Comparison of ENCODE assay signal across 8 cellular contexts in the genomic region with DNA sequence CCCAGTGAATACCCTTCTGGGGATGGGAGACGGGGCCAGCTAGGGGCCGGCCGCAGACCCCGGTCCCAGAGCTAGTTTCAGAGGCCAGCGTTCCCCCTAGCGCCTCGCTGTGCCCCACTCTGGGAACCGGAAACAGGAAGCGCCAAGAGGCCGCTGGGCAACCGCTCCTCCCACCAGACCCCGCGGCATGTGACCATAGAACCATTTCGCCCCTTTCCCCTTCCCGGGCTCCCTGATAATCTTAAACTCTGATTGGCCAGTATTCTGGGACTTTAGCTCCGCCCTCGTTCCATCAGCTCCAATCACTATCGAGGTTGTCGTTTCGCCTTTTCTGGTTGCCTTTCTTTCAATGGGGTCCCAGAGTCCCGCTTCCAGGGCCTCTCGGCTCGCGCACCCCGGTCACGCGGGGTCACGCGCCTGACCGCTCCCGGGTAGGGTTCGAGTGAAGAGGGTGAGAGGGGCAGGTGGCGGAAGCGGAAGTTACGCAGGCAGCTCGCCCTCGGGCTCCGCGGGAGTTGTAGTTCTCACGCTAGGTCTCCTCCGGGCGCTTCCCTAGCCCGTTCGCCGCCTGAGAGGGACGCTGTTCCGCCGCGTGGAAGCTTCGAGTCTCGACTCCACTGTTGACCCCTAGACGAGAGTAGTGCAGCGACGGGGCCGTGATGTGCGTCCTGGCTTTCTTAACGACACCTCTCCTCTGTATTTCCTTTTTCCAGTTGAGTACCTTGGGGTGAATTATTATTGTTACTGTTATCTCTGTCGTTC. TPM values are rescaled to one million over a fixed set of nuclear protein-coding genes. Genes with fewer than 3 reads are reported as not detected.
A peak's percentile ranks its signal among the peaks of the same experiment; 100 is the strongest.
DNase-seq lines count a peak whose midpoint lies in the region; ATAC-seq and TF ChIP-seq lines count a peak whose summit lies in the region.

A gene (minus strand): TSS at position 121 of the 762 bp plus-strand sequence. CDS start 3,241 bp downstream, outside the sequence.

- H3K36me3 ChIP-seq in rectal smooth muscle tissue (ENCODE audit: control insufficient read depth, insufficient read depth, low read length) (peaks cover 7% of the 10 kb centered on the region), aorta (ENCODE audit: control insufficient read depth in 1 of 2, insufficient read depth in 2 of 2, low read length in 1 of 2) (peaks cover 3 to 8% of the 10 kb centered on the region in 2 donors)

- 0% methylated on average over 58 of the region's 58 CpGs for WGBS in aorta, 2 donors

- peak; percentile 60 for TF ChIP-seq CTCF in astrocyte of the cerebellum (IDR thresholded peaks at IDR 0.05; ENCODE audit: low read depth, low read length, missing control alignments)

- in situ Hi-C loops in astrocyte of the cerebellum (cut with HindIII; ENCODE audit: low sequenced_read_pairs) = no loop called here

- no peaks in the 10 kb centered on the region for H3K27me3 ChIP-seq in rectal smooth muscle tissue (ENCODE audit: control insufficient read depth, insufficient read depth, low read length)
- H3K27me3 ChIP-seq in aorta (ENCODE audit: control insufficient read depth in 1 of 2, insufficient read depth in 2 of 2, low read length in 1 of 2) = no peaks in the 10 kb centered on the region

- H3K4me3 ChIP-seq in astrocyte of the cerebellum (ENCODE audit: low read depth, low read length) = peak within 1 kb of the TSS; percentile 92
- H3K4me3 ChIP-seq in rectal smooth muscle tissue (ENCODE audit: low read length) = peak within 1 kb of the TSS; percentile 62
- H3K4me3 ChIP-seq in aorta (ENCODE audit: low read length in 2 of 2) = peak within 1 kb of the TSS; percentile 96 to 97

- H3K9ac ChIP-seq in rectal smooth muscle tissue (ENCODE audit: low read length) = peak within 1 kb of the TSS; percentile 60

- intact Hi-C loops in aorta (cut with DNase I) = loop anchor here (1.0 to 5.0 kb wide), 4 partner anchors 35 to 98 kb away; a partner anchor contains a TSS

- ATAC-seq in GM18508 (IDR thresholded peaks at IDR 0.05; ENCODE audit: insufficient read depth, unreplicated experiment) (peak; percentile 78), HG03025 (IDR thresholded peaks at IDR 0.05; ENCODE audit: low FRiP score, unreplicated experiment) (peak; percentile 89), aorta (ENCODE audit: low FRiP score) (peak; percentile 97)

- no peaks in the 10 kb centered on the region for H3K9me3 ChIP-seq in aorta (ENCODE audit: control insufficient read depth, low read length)

- peaks cover 9% of the 10 kb centered on the region for H3K4me1 ChIP-seq in rectal smooth muscle tissue (ENCODE audit: control insufficient read depth, insufficient read depth, low read length)
- H3K4me1 ChIP-seq in aorta (ENCODE audit: control insufficient read depth in 1 of 2, insufficient read depth in 2 of 2, low read length in 2 of 2) = peaks cover 0 to 4% of the 10 kb centered on the region in 2 donors

- H3K27ac ChIP-seq in rectal smooth muscle tissue (ENCODE audit: low read depth, low read length) = peak within 1 kb of the TSS; percentile 100
- H3K27ac ChIP-seq in aorta (ENCODE audit: low read depth in 1 of 2, low read length in 2 of 2) = peak within 1 kb of the TSS; percentile 52 to 98

- DNase-seq in NCI-H2029 treated with DMSO at 0.1 percent for 48 hours (lab: John Stamatoyannopoulos, UW) (peak; percentile 94), T-helper 9 cell (peak; percentile 80), astrocyte of the cerebellum (ENCODE audit: low read depth) (peak; percentile 86), hepatic stellate cell (ENCODE audit: low spot score) (peak; percentile 97), aorta (peak; percentile 96 to 97)

RNA-seq across cellular contexts. Expression of the gene that starts here (rescaled TPM):
- total RNA-seq in aorta = 100 to 1,000 TPM in 1 of 2 donors, 10 to 100 TPM in 1; 82.9 to 105 TPM
- polyA plus RNA-seq in aorta = 10 to 100 TPM; 38.6 to 51.0 TPM

Comparison
In these comparisons a context has a peak if more than half of its experiments do, and no peak if none do; other contexts are left out.
1. Peak in every context shown above with its lines: DNase-seq, ATAC-seq, H3K4me3 ChIP-seq and H3K27ac ChIP-seq.